In the genomic region with DNA sequence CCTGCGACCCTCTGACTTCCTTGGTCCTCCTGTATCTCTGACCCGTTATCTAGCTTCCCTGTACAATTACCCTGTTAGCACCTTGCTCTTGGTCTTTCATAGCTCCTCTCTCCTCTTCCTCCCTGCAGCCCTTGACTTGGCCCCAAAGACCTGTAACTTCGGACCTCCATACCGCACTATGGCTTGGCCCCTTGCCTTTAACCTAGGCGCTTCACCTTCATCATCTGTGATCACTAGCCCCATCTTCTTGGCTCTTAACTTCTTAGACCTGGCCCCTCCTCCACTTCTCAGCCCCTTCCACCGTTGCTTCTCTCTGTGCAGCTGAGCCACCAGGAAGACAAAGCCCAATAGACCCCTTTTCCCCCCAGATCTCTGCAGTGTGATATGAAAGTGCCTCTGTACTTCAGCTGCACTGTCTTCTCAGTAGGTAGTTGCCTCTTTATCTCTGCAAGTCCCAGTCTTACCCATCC, we compare ENCODE assay signal across 1 cellular context.
TF ChIP-seq lines count a peak whose summit lies in the region.

No MANE protein-coding gene starts in this region.

TF ChIP-seq in HepG2, 621 proteins besides CTCF, POLR2A, EP300 and RAD21:
- TF ChIP-seq BCL6 (CRISPR knock-in tag; IDR thresholded peaks at IDR 0.05): no peak
- 0 out of 2 replicates have a peak, but pooled peaks have one; percentile 7 for TF ChIP-seq NRL (CRISPR knock-in tag; IDR thresholded peaks at IDR 0.05; ENCODE audit: borderline replicate concordance)
- TF ChIP-seq ZNF20 (CRISPR knock-in tag; IDR thresholded peaks at IDR 0.05): 0 out of 2 replicates have a peak, but pooled peaks have one; percentile 55
- no peak for TF ChIP-seq EEA1 (CRISPR knock-in tag; IDR thresholded peaks at IDR 0.05; ENCODE audit: borderline replicate concordance)
- TF ChIP-seq ZNF746 (CRISPR knock-in tag; IDR thresholded peaks at IDR 0.05): 0 out of 2 replicates have a peak, but pooled peaks have one; percentile 2
- 0 out of 2 replicates have a peak, but pooled peaks have one; percentile 18 for TF ChIP-seq ZNF354B (CRISPR knock-in tag; IDR thresholded peaks at IDR 0.05)
- TF ChIP-seq, protein P1, sequence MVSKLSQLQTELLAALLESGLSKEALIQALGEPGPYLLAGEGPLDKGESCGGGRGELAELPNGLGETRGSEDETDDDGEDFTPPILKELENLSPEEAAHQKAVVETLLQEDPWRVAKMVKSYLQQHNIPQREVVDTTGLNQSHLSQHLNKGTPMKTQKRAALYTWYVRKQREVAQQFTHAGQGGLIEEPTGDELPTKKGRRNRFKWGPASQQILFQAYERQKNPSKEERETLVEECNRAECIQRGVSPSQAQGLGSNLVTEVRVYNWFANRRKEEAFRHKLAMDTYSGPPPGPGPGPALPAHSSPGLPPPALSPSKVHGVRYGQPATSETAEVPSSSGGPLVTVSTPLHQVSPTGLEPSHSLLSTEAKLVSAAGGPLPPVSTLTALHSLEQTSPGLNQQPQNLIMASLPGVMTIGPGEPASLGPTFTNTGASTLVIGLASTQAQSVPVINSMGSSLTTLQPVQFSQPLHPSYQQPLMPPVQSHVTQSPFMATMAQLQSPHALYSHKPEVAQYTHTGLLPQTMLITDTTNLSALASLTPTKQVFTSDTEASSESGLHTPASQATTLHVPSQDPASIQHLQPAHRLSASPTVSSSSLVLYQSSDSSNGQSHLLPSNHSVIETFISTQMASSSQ (IDR thresholded peaks at IDR 0.05; ENCODE audit: low read depth): no peak
- TF ChIP-seq, protein P1 (CRISPR knock-in tag; IDR thresholded peaks at IDR 0.05; ENCODE audit: borderline replicate concordance): peak; percentile 1; the same call in 1 of the 2 replicates
- no peak for TF ChIP-seq ZNF256 (CRISPR knock-in tag; conservative IDR thresholded peaks at IDR 0.05)
- peak; percentile 32; the same call in 1 of the 2 replicates for TF ChIP-seq ZNF576 (CRISPR knock-in tag; IDR thresholded peaks at IDR 0.05)
- TF ChIP-seq ZNF124 (CRISPR knock-in tag; IDR thresholded peaks at IDR 0.05): no peak
- TF ChIP-seq, protein P2, sequence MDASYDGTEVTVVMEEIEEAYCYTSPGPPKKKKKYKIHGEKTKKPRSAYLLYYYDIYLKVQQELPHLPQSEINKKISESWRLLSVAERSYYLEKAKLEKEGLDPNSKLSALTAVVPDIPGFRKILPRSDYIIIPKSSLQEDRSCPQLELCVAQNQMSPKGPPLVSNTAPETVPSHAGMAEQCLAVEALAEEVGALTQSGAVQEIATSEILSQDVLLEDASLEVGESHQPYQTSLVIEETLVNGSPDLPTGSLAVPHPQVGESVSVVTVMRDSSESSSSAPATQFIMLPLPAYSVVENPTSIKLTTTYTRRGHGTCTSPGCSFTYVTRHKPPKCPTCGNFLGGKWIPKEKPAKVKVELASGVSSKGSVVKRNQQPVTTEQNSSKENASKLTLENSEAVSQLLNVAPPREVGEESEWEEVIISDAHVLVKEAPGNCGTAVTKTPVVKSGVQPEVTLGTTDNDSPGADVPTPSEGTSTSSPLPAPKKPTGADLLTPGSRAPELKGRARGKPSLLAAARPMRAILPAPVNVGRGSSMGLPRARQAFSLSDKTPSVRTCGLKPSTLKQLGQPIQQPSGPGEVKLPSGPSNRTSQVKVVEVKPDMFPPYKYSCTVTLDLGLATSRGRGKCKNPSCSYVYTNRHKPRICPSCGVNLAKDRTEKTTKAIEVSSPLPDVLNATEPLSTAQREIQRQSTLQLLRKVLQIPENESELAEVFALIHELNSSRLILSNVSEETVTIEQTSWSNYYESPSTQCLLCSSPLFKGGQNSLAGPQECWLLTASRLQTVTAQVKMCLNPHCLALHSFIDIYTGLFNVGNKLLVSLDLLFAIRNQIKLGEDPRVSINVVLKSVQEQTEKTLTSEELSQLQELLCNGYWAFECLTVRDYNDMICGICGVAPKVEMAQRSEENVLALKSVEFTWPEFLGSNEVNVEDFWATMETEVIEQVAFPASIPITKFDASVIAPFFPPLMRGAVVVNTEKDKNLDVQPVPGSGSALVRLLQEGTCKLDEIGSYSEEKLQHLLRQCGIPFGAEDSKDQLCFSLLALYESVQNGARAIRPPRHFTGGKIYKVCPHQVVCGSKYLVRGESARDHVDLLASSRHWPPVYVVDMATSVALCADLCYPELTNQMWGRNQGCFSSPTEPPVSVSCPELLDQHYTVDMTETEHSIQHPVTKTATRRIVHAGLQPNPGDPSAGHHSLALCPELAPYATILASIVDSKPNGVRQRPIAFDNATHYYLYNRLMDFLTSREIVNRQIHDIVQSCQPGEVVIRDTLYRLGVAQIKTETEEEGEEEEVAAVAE (CRISPR knock-in tag; IDR thresholded peaks at IDR 0.05; ENCODE audit: borderline replicate concordance): no peak
- TF ChIP-seq SRY (CRISPR knock-in tag; IDR thresholded peaks at IDR 0.05): peak; percentile 70
- TF ChIP-seq PAXIP1 (CRISPR knock-in tag; conservative IDR thresholded peaks at IDR 0.05): 0 out of 2 replicates have a peak, but pooled peaks have one; percentile 37
- TF ChIP-seq PRMT3 (CRISPR knock-in tag; IDR thresholded peaks at IDR 0.05; ENCODE audit: borderline replicate concordance, low read depth): no peak
- 0 out of 2 replicates have a peak, but pooled peaks have one; percentile 29 for TF ChIP-seq ZNF235 (CRISPR knock-in tag; IDR thresholded peaks at IDR 0.05; ENCODE audit: borderline replicate concordance)
- TF ChIP-seq ZNF570 (CRISPR knock-in tag; IDR thresholded peaks at IDR 0.05; ENCODE audit: borderline replicate concordance): 0 out of 2 replicates have a peak, but pooled peaks have one; percentile 19
- TF ChIP-seq MXD1 (CRISPR knock-in tag; IDR thresholded peaks at IDR 0.05): peak; percentile 13; the same call in 1 of the 2 replicates
- TF ChIP-seq ZNF556 (CRISPR knock-in tag; IDR thresholded peaks at IDR 0.05; ENCODE audit: borderline replicate concordance): 0 out of 2 replicates have a peak, but pooled peaks have one; percentile 22
- TF ChIP-seq SOX6 (IDR thresholded peaks at IDR 0.05): no peak
- 0 out of 2 replicates have a peak, but pooled peaks have one; percentile 21 for TF ChIP-seq SOX6 (CRISPR knock-in tag; IDR thresholded peaks at IDR 0.05)
- TF ChIP-seq ZNF430 (CRISPR knock-in tag; IDR thresholded peaks at IDR 0.05): peak; percentile 10; the same call in 1 of the 2 replicates
TF ChIP-seq in HepG2: peak in this region for 14.
